11 cellular contexts compared by ENCODE assay signal in genomic region chr6:108650781-108651180, GRCh38.
DNase-seq lines count a peak whose midpoint lies in the region; ATAC-seq and TF ChIP-seq lines count a peak whose summit lies in the region.
"Had no signal": no experiment of that assay in that cellular context is flagged by ENCODE, and none has a peak within 500 bp of the region (broad histone marks: within the 10 kb centered on the region; RNA-seq: fewer than 3 reads in every experiment).

No MANE protein-coding gene starts in this region.

- CTCF ChIA-PET in RWPE1 (lab: Yijun Ruan, JAX) = interaction anchor here (0.6 to 0.7 kb wide), 2 partner anchors 52 to 90 kb away, joined by 3 read pairs; no protein-coding TSS in a partner anchor

- DNase-seq in GM23338 (ENCODE audit: low spot score) (no peak), RWPE1 (ENCODE audit: low spot score) (peak; percentile 69), fibroblast of lung (ENCODE audit: low read depth in 2 of 2) (peak; percentile 75 to 80), caudate nucleus (lab: John Stamatoyannopoulos, UW) (no peak), DMS79 (lab: John Stamatoyannopoulos, UW) (no peak), inferior parietal cortex (ENCODE audit: extremely low spot score) (no peak)
- DNase-seq: activated CD4-positive, alpha-beta T cell treated with anti-CD3 and anti-CD28 coated beads, Interleukin-2, amount 50 U/mL, for 1 hour; NCI-H510A treated with DMSO at 0.1 percent for 48 hours had no signal

- H3K27ac Mint-ChIP-seq in GM23338 = no peak overlapping the region

- H3K27ac ChIP-seq in GM23338 (ENCODE audit: low read depth) (no peak overlapping the region; the same call in 1 of the 2 replicates), RWPE1 (no peak overlapping the region), fibroblast of lung (ENCODE audit: insufficient read depth, low read length) (peak overlapping the region; percentile 91), skin epidermis (peak overlapping the region in 11 of 21 experiments; percentile 7 to 80 (median 61)), caudate nucleus (ENCODE audit: low read depth, low read length) (no peak overlapping the region)
- H3K27ac ChIP-seq: cardiac muscle cell had no signal

- no peaks in the 10 kb centered on the region; the same call in 1 of the 2 replicates for H4K20me1 ChIP-seq in GM23338 (replicated peaks; ENCODE audit: insufficient read depth)
- no peaks in the 10 kb centered on the region for H4K20me1 ChIP-seq in fibroblast of lung (ENCODE audit: control insufficient read depth, extremely low read depth, insufficient read depth, low read length)

- H2AFZ ChIP-seq in GM23338 (no peak overlapping the region), fibroblast of lung (ENCODE audit: low read length) (no peak overlapping the region)

- H3K36me3 ChIP-seq in GM23338 (ENCODE audit: insufficient read depth) = no peaks in the 10 kb centered on the region
- no peaks in the 10 kb centered on the region for H3K36me3 ChIP-seq in fibroblast of lung (ENCODE audit: control insufficient read depth, insufficient read depth, low read length)
- H3K36me3 ChIP-seq: cardiac muscle cell had no signal

- no peaks in the 10 kb centered on the region for H3K9me2 ChIP-seq in GM23338 (ENCODE audit: insufficient read depth)

- peaks cover 53% of the 10 kb centered on the region for H3K4me1 Mint-ChIP-seq in GM23338

- H3K4me3 Mint-ChIP-seq in GM23338 = no peak overlapping the region

- H3K4me2 ChIP-seq in GM23338 = no peak overlapping the region
- H3K4me2 ChIP-seq in fibroblast of lung (ENCODE audit: extremely low read depth, insufficient read depth, low read length) = peak overlapping the region; percentile 30

- no peak overlapping the region for H3K9ac ChIP-seq in fibroblast of lung (ENCODE audit: insufficient read depth, low read length)

- H3F3A ChIP-seq in GM23338 (replicated peaks; ENCODE audit: low read depth) = no peaks in the 10 kb centered on the region

- H3K9me3 ChIP-seq in fibroblast of lung (ENCODE audit: control insufficient read depth, insufficient read depth, low read depth, low read length) = no peaks in the 10 kb centered on the region

- H3K27me3 ChIP-seq in GM23338 (ENCODE audit: insufficient read depth) (no peaks in the 10 kb centered on the region), fibroblast of lung (ENCODE audit: control insufficient read depth, insufficient read depth, low read length) (no peaks in the 10 kb centered on the region)

- H3K27me3 Mint-ChIP-seq in GM23338 (ENCODE audit: insufficient read depth, low read depth, poor library complexity) = peaks cover 5% of the 10 kb centered on the region

- H3K9me3 Mint-ChIP-seq in GM23338 = no peaks in the 10 kb centered on the region

- POLR2A ChIA-PET in RWPE1 (lab: Yijun Ruan, JAX; ENCODE audit: low non-redundant PET) = no interaction called here

- ATAC-seq in GM23338 (peak; percentile 20; the same call in 1 of the 3 replicates), HG03432 (IDR thresholded peaks at IDR 0.05; ENCODE audit: unreplicated experiment) (no peak)

- TF ChIP-seq CTCF in GM23338 (conservative IDR thresholded peaks at IDR 0.05; ENCODE audit: low read depth in 2 of 2) (no peak), RWPE1 (conservative IDR thresholded peaks at IDR 0.05; ENCODE audit: low read depth) (no peak), fibroblast of lung (conservative IDR thresholded peaks at IDR 0.05 in 1 of 2, IDR thresholded peaks at IDR 0.05 in 1 of 2; ENCODE audit: low read depth in 1 of 2, low read length in 2 of 2) (no peak)

- H3K4me3 ChIP-seq in GM23338 (no peak overlapping the region), fibroblast of lung (replicated peaks in 1 of 4; ENCODE audit: control extremely low read depth in 1 of 4, insufficient read depth in 1 of 4, low read depth in 3 of 4, low read length in 4 of 4) (no peak overlapping the region), skin epidermis (no peak overlapping the region)
- H3K4me3 ChIP-seq: cardiac muscle cell had no signal

- no peaks in the 10 kb centered on the region for H3K36me3 Mint-ChIP-seq in GM23338 (ENCODE audit: low read depth)

- H3K4me1 ChIP-seq in GM23338 (ENCODE audit: insufficient read depth) (peaks cover 32% of the 10 kb centered on the region), fibroblast of lung (ENCODE audit: control insufficient read depth, extremely low read depth, insufficient read depth, low read length) (peaks cover 54% of the 10 kb centered on the region)

- H3K79me2 ChIP-seq in GM23338 (replicated peaks; ENCODE audit: insufficient read depth) (peaks cover 22% of the 10 kb centered on the region), fibroblast of lung (ENCODE audit: control insufficient read depth, insufficient read depth, low read length) (peaks cover 73% of the 10 kb centered on the region)

TF ChIP-seq in GM23338, 12 proteins besides CTCF, POLR2A, EP300 and RAD21 (continues in another document):
- TF ChIP-seq, protein P1, sequence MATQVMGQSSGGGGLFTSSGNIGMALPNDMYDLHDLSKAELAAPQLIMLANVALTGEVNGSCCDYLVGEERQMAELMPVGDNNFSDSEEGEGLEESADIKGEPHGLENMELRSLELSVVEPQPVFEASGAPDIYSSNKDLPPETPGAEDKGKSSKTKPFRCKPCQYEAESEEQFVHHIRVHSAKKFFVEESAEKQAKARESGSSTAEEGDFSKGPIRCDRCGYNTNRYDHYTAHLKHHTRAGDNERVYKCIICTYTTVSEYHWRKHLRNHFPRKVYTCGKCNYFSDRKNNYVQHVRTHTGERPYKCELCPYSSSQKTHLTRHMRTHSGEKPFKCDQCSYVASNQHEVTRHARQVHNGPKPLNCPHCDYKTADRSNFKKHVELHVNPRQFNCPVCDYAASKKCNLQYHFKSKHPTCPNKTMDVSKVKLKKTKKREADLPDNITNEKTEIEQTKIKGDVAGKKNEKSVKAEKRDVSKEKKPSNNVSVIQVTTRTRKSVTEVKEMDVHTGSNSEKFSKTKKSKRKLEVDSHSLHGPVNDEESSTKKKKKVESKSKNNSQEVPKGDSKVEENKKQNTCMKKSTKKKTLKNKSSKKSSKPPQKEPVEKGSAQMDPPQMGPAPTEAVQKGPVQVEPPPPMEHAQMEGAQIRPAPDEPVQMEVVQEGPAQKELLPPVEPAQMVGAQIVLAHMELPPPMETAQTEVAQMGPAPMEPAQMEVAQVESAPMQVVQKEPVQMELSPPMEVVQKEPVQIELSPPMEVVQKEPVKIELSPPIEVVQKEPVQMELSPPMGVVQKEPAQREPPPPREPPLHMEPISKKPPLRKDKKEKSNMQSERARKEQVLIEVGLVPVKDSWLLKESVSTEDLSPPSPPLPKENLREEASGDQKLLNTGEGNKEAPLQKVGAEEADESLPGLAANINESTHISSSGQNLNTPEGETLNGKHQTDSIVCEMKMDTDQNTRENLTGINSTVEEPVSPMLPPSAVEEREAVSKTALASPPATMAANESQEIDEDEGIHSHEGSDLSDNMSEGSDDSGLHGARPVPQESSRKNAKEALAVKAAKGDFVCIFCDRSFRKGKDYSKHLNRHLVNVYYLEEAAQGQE (IDR thresholded peaks at IDR 0.05; ENCODE audit: unreplicated experiment) = no peak
- no peak for TF ChIP-seq JUNB (IDR thresholded peaks at IDR 0.05; ENCODE audit: unreplicated experiment)
- no peak for TF ChIP-seq POLR2AphosphoS5 (IDR thresholded peaks at IDR 0.05; ENCODE audit: low read depth)
- no peak for TF ChIP-seq ZNF114 (CRISPR knock-in tag; IDR thresholded peaks at IDR 0.05)
- TF ChIP-seq EZH2phosphoT487 (IDR thresholded peaks at IDR 0.05; ENCODE audit: unreplicated experiment) = no peak
- no peak for TF ChIP-seq STAT1 (IDR thresholded peaks at IDR 0.05; ENCODE audit: unreplicated experiment)
- TF ChIP-seq EZH2 (IDR thresholded peaks at IDR 0.05; ENCODE audit: low read depth, unreplicated experiment) = no peak
- no peak for TF ChIP-seq NANOG (IDR thresholded peaks at IDR 0.05; ENCODE audit: borderline replicate concordance)

Comparison
In these comparisons a context has a peak if more than half of its experiments do, and no peak if none do; other contexts are left out.
1. DNase-seq: peak in RWPE1 (single experiment) and fibroblast of lung (2 of 2); none in GM23338 (single experiment), caudate nucleus (0 of 61), DMS79 (single experiment) and inferior parietal cortex (single experiment).
2. H3K27ac ChIP-seq: peak in fibroblast of lung (single experiment) and skin epidermis (11 of 21); none in GM23338 (single experiment), RWPE1 (single experiment) and caudate nucleus (single experiment).